16 cellular contexts compared by ENCODE assay signal in the genomic region with DNA sequence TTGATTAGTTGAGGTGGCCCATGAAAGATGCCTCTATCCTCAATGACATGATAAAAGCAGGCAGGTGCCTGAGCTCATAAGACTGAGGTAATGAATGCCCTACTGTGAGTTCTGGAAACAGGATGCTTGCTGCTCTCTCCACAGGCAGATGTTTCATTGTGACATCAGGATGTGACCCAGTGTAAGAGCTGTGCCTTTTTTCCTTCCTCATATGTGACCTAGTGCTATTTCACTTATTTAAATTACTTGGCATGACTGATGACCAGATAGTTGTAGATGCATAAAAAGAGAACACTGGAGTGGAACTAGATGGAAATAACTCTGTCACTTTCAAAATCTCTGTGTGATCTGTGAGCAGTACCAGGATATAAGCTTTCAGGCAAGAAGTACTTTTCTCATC. TPM values are rescaled to one million over a fixed set of nuclear protein-coding genes. Genes with fewer than 3 reads are reported as not detected.
DNase-seq lines count a peak whose midpoint lies in the region; ATAC-seq, FAIRE-seq and TF ChIP-seq lines count a peak whose summit lies in the region.
"Had no signal": no experiment of that assay in that cellular context is flagged by ENCODE, and none has a peak within 500 bp of the region (broad histone marks: within the 10 kb centered on the region; RNA-seq: fewer than 3 reads in every experiment).

No MANE protein-coding gene starts in this region.

- FAIRE-seq in H54 (lab: Jason Lieb, UNC): no peak
- FAIRE-seq: pancreas had no signal

- H3K4me1 ChIP-seq in Panc1 (ENCODE audit: control insufficient read depth, insufficient read depth, low read length): no peaks in the 10 kb centered on the region
- H3K4me1 ChIP-seq: pancreas had no signal

- no peaks in the 10 kb centered on the region for H3K4me1 Mint-ChIP-seq in neural crest cell
- H3K4me1 Mint-ChIP-seq: stimulated activated naive CD8-positive, alpha-beta T cell treated with anti-CD3 and anti-CD28 coated beads, Interleukin-15, amount 100 ng/mL, for 72 hours had no signal

- H3K27me3 ChIP-seq in Panc1 (ENCODE audit: control insufficient read depth, insufficient read depth, low read length): no peaks in the 10 kb centered on the region
- H3K27me3 ChIP-seq: pancreas had no signal

- intact Hi-C loops in Panc1 (cut with micrococcal nuclease; ENCODE audit: unreplicated experiment): no loop called here

- in situ Hi-C loops in Panc1 (cut with HindIII; ENCODE audit: low pct_unique_long_range_greater_than_20kb, low sequenced_read_pairs): no loop called here

- no peaks in the 10 kb centered on the region for H3K9me3 ChIP-seq in Panc1 (ENCODE audit: control insufficient read depth, insufficient read depth, low read depth, low read length)
- H3K9me3 ChIP-seq: pancreas had no signal

- H3K4me3 ChIP-seq in Panc1 (ENCODE audit: low read depth in 2 of 2, low read length in 2 of 2): no peak overlapping the region
- H3K4me3 ChIP-seq: pancreas had no signal

- TSS peak; percentile 47 for BruUV-seq in Panc1 (replicated peaks; lab: Mats Ljungman, UMichigan)

- H3K27ac ChIP-seq in Panc1 (ENCODE audit: low read length) (no peak overlapping the region), substantia nigra (ENCODE audit: low read depth, low read length, poor library complexity, severe bottlenecking) (no peak overlapping the region)
- H3K27ac ChIP-seq: pancreas had no signal

- peaks cover 13% of the 10 kb centered on the region for H3K36me3 Mint-ChIP-seq in neural crest cell (ENCODE audit: low read depth)
- H3K36me3 Mint-ChIP-seq: activated naive CD8-positive, alpha-beta T cell had no signal

- ATAC-seq in GM18868 (IDR thresholded peaks at IDR 0.05; ENCODE audit: unreplicated experiment): peak; percentile 70
- ATAC-seq in HG02678 (IDR thresholded peaks at IDR 0.05; ENCODE audit: unreplicated experiment): peak; percentile 50
- no peak for ATAC-seq in Panc1
- ATAC-seq: stimulated activated naive CD8-positive, alpha-beta T cell treated with anti-CD3 and anti-CD28 coated beads, Interleukin-15, amount 100 ng/mL, for 72 hours had no signal

- no peaks in the 10 kb centered on the region for H3K27me3 Mint-ChIP-seq in neural crest cell (ENCODE audit: low read depth)
- H3K27me3 Mint-ChIP-seq: activated CD4-positive, alpha-beta memory T cell treated with anti-CD3 and anti-CD28 coated beads for 36 hours; activated naive CD8-positive, alpha-beta T cell; stimulated activated naive CD8-positive, alpha-beta T cell treated with anti-CD3 and anti-CD28 coated beads, Interleukin-15, amount 100 ng/mL, for 72 hours had no signal

- H3K27ac Mint-ChIP-seq in neural crest cell (ENCODE audit: unreplicated experiment): peak overlapping the region; percentile 28
- H3K27ac Mint-ChIP-seq: activated CD4-positive, alpha-beta memory T cell treated with anti-CD3 and anti-CD28 coated beads for 36 hours; activated naive CD8-positive, alpha-beta T cell; stimulated activated naive CD8-positive, alpha-beta T cell treated with anti-CD3 and anti-CD28 coated beads, Interleukin-15, amount 100 ng/mL, for 72 hours had no signal

- H3K9me3 Mint-ChIP-seq in neural crest cell: no peaks in the 10 kb centered on the region
- H3K9me3 Mint-ChIP-seq: stimulated activated naive CD8-positive, alpha-beta T cell treated with anti-CD3 and anti-CD28 coated beads, Interleukin-15, amount 100 ng/mL, for 72 hours had no signal

- POLR2A ChIA-PET in Panc1 (lab: Charles Lee): no interaction called here

- CTCF ChIA-PET in Panc1 (lab: Charles Lee): no interaction called here

- no peak overlapping the region for H3K4me3 Mint-ChIP-seq in neural crest cell
- H3K4me3 Mint-ChIP-seq: activated CD4-positive, alpha-beta memory T cell treated with anti-CD3 and anti-CD28 coated beads for 36 hours; activated naive CD8-positive, alpha-beta T cell; stimulated activated naive CD8-positive, alpha-beta T cell treated with anti-CD3 and anti-CD28 coated beads, Interleukin-15, amount 100 ng/mL, for 72 hours had no signal

- peaks cover 14% of the 10 kb centered on the region; the same call in 1 of the 2 replicates for H3K36me3 ChIP-seq in Panc1 (ENCODE audit: control insufficient read depth, insufficient read depth, low read length)
- H3K36me3 ChIP-seq: pancreas had no signal

- DNase-seq in Panc1 (ENCODE audit: low read depth, low spot score) (no peak), neural crest cell (ENCODE audit: low read depth, low spot score) (no peak), NCI-H446 treated with DMSO at 0.1 percent for 48 hours (lab: John Stamatoyannopoulos, UW) (no peak), substantia nigra (lab: John Stamatoyannopoulos, UW) (no peak), H54 (ENCODE audit: insufficient read length, low spot score) (no peak)
- DNase-seq: activated CD4-positive, alpha-beta memory T cell treated with anti-CD3 and anti-CD28 coated beads for 36 hours; cortex of kidney; DMS79 treated with DMSO at 0.1 percent for 48 hours; left cardiac atrium; NCI-H146; pancreas; stimulated activated CD4-positive, alpha-beta T cell treated with anti-CD3 and anti-CD28 coated beads, Interleukin-2, amount 100 ng/mL, for 24 hours; stimulated activated naive CD8-positive, alpha-beta T cell treated with anti-CD3 and anti-CD28 coated beads, Interleukin-15, amount 100 ng/mL, for 72 hours had no signal

- no peak for TF ChIP-seq POLR2A in H54 (IDR thresholded peaks at IDR 0.05; ENCODE audit: low read depth, low read length)

- no peak for TF ChIP-seq CTCF in Panc1 (IDR thresholded peaks at IDR 0.05)
- TF ChIP-seq CTCF in neural crest cell (conservative IDR thresholded peaks at IDR 0.05): no peak

RNA-seq across cellular contexts. Expression of a gene that starts 31.9 kb away (rescaled TPM):
- 17.8 TPM for total RNA-seq in Panc1 (2021; ENCODE audit: unreplicated experiment)
- 3.0 TPM for polyA plus RNA-seq in Panc1 (2012; ENCODE audit: insufficient read length)
- 22.0 and 23.7 TPM in 2 replicates for total RNA-seq in neural crest cell
